Comparison of ENCODE assay signal across 13 cellular contexts in the genomic region with DNA sequence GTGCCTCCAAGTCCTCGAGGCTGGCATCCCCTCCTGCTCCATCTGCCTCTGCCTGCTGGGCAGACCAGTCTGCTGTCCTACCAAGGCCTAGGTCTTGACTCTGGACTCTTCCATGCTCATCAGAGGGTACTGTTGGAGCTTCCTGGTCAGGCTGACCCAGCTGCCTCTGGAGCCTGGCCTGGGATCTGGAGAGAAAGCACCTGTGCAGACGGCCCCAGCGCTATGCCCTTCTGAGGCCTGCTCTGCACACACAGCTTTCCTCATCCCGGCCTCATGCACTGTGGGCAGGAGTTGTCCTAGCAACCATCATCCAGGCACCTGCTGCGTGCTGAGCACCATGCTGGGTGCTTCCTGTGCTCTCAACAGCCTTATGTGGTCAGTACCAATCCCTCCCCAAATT.
"Had no signal": no experiment of that assay in that cellular context is flagged by ENCODE, and none has a peak within 500 bp of the region (broad histone marks: within the 10 kb centered on the region; RNA-seq: fewer than 3 reads in every experiment).

No MANE protein-coding gene starts in this region.

- DNase-seq: activated B cell treated with CpG ODN at 0.5 μM for 24 hours; activated CD4-positive, alpha-beta T cell treated with anti-CD3 and anti-CD28 coated beads, Interleukin-2, amount 10 ng/mL, durations not matched to agents 24 days and 14 days; activated CD8-positive, alpha-beta memory T cell treated with anti-CD3 and anti-CD28 coated beads, Interleukin-2, amount 50 U/mL, for 48 hours; activated gamma-delta T cell treated with Interleukin-2 at 50 U/mL for 16 hours; activated T-cell treated with anti-CD3 and anti-CD28 coated beads, Interleukin-2, amount 50 U/mL, for 72 hours; amniotic stem cell; body of pancreas; central memory CD4-positive, alpha-beta T cell; hippocampal formation; occipital lobe; sigmoid colon; stimulated activated CD4-positive, alpha-beta T cell treated with anti-CD3 and anti-CD28 coated beads, Interleukin-1b, Interleukin-23, amount 100 ng/mL, for 48 hours; stimulated activated naive CD8-positive, alpha-beta T cell treated with anti-CD3 and anti-CD28 coated beads, Interleukin-15, amount 100 ng/mL, for 72 hours had no signal
